18 cellular contexts compared by ENCODE assay signal in the genomic region with DNA sequence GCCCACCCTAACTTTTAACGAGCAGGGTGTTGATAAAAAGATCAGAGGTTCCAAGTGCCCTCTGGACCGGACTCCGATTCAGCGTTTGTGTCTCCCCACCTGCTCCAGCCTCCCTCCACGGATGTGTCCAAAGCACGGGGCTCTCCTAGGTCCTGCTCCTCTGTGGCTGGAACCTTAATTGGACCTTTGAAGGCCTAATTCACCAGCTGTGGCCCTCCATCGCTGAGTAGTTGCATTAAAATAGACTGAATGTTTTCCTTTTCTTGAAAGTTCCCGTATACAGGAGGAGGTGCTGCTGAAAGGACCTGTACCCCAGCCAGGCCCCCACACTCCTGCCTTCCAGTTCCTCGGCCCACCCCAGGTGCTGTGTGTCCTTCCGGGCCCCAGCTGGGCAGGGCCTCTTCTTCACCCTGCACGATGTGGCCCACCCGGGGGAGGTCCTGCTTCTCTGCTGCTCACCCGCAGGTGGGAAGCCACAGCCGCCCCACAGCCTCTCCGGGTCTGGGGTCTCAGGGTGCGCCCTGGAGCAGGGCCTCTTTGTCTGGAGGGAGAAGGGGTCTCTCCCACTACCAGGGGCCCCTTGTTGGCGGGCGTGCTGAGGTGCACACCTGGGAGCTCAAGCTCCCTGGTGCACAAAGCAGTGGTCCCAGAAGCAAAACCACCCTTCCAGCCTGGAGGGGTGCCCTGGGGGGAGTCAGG. TPM values are rescaled to one million over a fixed set of nuclear protein-coding genes. Genes with fewer than 3 reads are reported as not detected.
DNase-seq lines count a peak whose midpoint lies in the region; ATAC-seq and TF ChIP-seq lines count a peak whose summit lies in the region.
"Had no signal": no experiment of that assay in that cellular context is flagged by ENCODE, and none has a peak within 500 bp of the region (broad histone marks: within the 10 kb centered on the region; RNA-seq: fewer than 3 reads in every experiment).

No MANE protein-coding gene starts in this region.

- peaks cover 9% of the 10 kb centered on the region for H3K27me3 Mint-ChIP-seq in activated naive CD4-positive, alpha-beta T cell treated with anti-CD3 and anti-CD28 coated beads for 36 hours (ENCODE audit: low read depth)
- peaks cover 3% of the 10 kb centered on the region for H3K27me3 Mint-ChIP-seq in endodermal cell (ENCODE audit: insufficient read depth)
- peaks cover 0 to 5% of the 10 kb centered on the region in 2 donors for H3K27me3 Mint-ChIP-seq in natural killer cell treated with Interleukin-12 subunit alpha and Interleukin-12 subunit beta and Interleukin-15 and Interleukin-18, amount 100 ng/mL, for 72 hours
- peaks cover 7% of the 10 kb centered on the region for H3K27me3 Mint-ChIP-seq in type B pancreatic cell

- TF ChIP-seq CTCF in endodermal cell (conservative IDR thresholded peaks at IDR 0.05) (no peak), type B pancreatic cell (conservative IDR thresholded peaks at IDR 0.05) (no peak), heart right ventricle (IDR thresholded peaks at IDR 0.05) (no peak), body of pancreas (IDR thresholded peaks at IDR 0.05) (no peak)

- H3K36me3 Mint-ChIP-seq in activated naive CD4-positive, alpha-beta T cell treated with anti-CD3 and anti-CD28 coated beads for 36 hours (ENCODE audit: low read depth), result no peaks in the 10 kb centered on the region
- H3K36me3 Mint-ChIP-seq in endodermal cell (ENCODE audit: low read depth) (peaks cover 1% of the 10 kb centered on the region), type B pancreatic cell (no peaks in the 10 kb centered on the region)
- H3K36me3 Mint-ChIP-seq in natural killer cell treated with Interleukin-12 subunit alpha and Interleukin-12 subunit beta and Interleukin-15 and Interleukin-18, amount 100 ng/mL, for 72 hours, result no peaks in the 10 kb centered on the region
- H3K36me3 Mint-ChIP-seq: activated naive CD4-positive, alpha-beta T cell treated with anti-CD3 and anti-CD28 coated beads, Interleukin-2, amount 10 ng/mL, durations not matched to agents 7 days and 5 days had no signal

- ATAC-seq in natural killer cell treated with Interleukin-12 subunit alpha and Interleukin-12 subunit beta and Interleukin-15 and Interleukin-18, amount 100 ng/mL, for 72 hours, result no peak
- ATAC-seq in heart right ventricle (no peak), body of pancreas (no peak), GM21423 (IDR thresholded peaks at IDR 0.05; ENCODE audit: unreplicated experiment) (no peak)
- ATAC-seq: lower lobe of right lung had no signal

- H3K27ac Mint-ChIP-seq in activated naive CD4-positive, alpha-beta T cell treated with anti-CD3 and anti-CD28 coated beads for 36 hours, result no peak overlapping the region
- H3K27ac Mint-ChIP-seq in endodermal cell (no peak overlapping the region), type B pancreatic cell (no peak overlapping the region)
- no peak overlapping the region for H3K27ac Mint-ChIP-seq in natural killer cell treated with Interleukin-12 subunit alpha and Interleukin-12 subunit beta and Interleukin-15 and Interleukin-18, amount 100 ng/mL, for 72 hours
- H3K27ac Mint-ChIP-seq: activated B cell treated with CpG ODN at 0.5 μM for 24 hours; activated naive CD4-positive, alpha-beta T cell treated with anti-CD3 and anti-CD28 coated beads, Interleukin-2, amount 10 ng/mL, durations not matched to agents 7 days and 5 days had no signal

- TF ChIP-seq POLR2A in body of pancreas (IDR thresholded peaks at IDR 0.05), result no peak

- no peak overlapping the region for H3K9ac ChIP-seq in endodermal cell (ENCODE audit: extremely low read depth, low read length, poor library complexity, severe bottlenecking)
- H3K9ac ChIP-seq: SK-N-SH had no signal

- 81 to 90% methylated on average over 9 to 18 of the region's 18 CpGs for WGBS in endodermal cell (ENCODE audit: insufficient coverage in 1 of 2, insufficient read length in 1 of 2), 2 experiments
- WGBS in heart right ventricle, 2 donors, result 62 to 65% methylated on average over 18 of the region's 18 CpGs
- WGBS in body of pancreas, 2 donors, result 50 to 52% methylated on average over 10 to 18 of the region's 18 CpGs

- H3K4me1 ChIP-seq in endodermal cell (ENCODE audit: control insufficient read depth, insufficient read depth, low read length) (no peaks in the 10 kb centered on the region), heart right ventricle (peaks cover 0 to 17% (median 11%) of the 10 kb centered on the region in 9 donors), body of pancreas (peaks cover 12% of the 10 kb centered on the region)

- peaks cover 5% of the 10 kb centered on the region for H3K9me3 Mint-ChIP-seq in activated naive CD4-positive, alpha-beta T cell treated with anti-CD3 and anti-CD28 coated beads for 36 hours
- H3K9me3 Mint-ChIP-seq in endodermal cell (peaks cover 9% of the 10 kb centered on the region), type B pancreatic cell (no peaks in the 10 kb centered on the region)
- H3K9me3 Mint-ChIP-seq in natural killer cell treated with Interleukin-12 subunit alpha and Interleukin-12 subunit beta and Interleukin-15 and Interleukin-18, amount 100 ng/mL, for 72 hours, result no peaks in the 10 kb centered on the region

- H3K4me3 ChIP-seq in endodermal cell (ENCODE audit: low read length) (peak overlapping the region; percentile 56), heart right ventricle (peak overlapping the region in 1 of 10 donors; percentile 45), body of pancreas (no peak overlapping the region)

- DNase-seq in activated naive CD4-positive, alpha-beta T cell treated with anti-CD3 and anti-CD28 coated beads for 36 hours, result no peak
- no peak for DNase-seq in activated naive CD4-positive, alpha-beta T cell (lab: John Stamatoyannopoulos, UW)
- DNase-seq in endodermal cell, result peak; percentile 57
- DNase-seq in natural killer cell treated with Interleukin-12 subunit alpha and Interleukin-12 subunit beta and Interleukin-15 and Interleukin-18, amount 100 ng/mL, for 72 hours (ENCODE audit: low spot score), result no peak
- no peak for DNase-seq in type B pancreatic cell (ENCODE audit: extremely low spot score, unreplicated experiment)
- DNase-seq in heart right ventricle, result no peak
- no peak for DNase-seq in body of pancreas
- DNase-seq: COR-L47, lower lobe of right lung, NCI-H187, NCI-H510A, SK-N-SH had no signal

- CTCF ChIA-PET in activated naive CD4-positive, alpha-beta T cell treated with anti-CD3 and anti-CD28 coated beads for 36 hours (lab: Charles Lee), result no interaction called here

- H3K27ac ChIP-seq in endodermal cell (ENCODE audit: low read depth, low read length) (no peak overlapping the region), heart right ventricle (no peak overlapping the region), body of pancreas (no peak overlapping the region)
- H3K27ac ChIP-seq: lower lobe of right lung had no signal

- H3K4me1 Mint-ChIP-seq in activated naive CD4-positive, alpha-beta T cell treated with anti-CD3 and anti-CD28 coated beads for 36 hours (ENCODE audit: low read depth), result peaks cover 2% of the 10 kb centered on the region
- peaks cover 4% of the 10 kb centered on the region for H3K4me1 Mint-ChIP-seq in endodermal cell
- no peaks in the 10 kb centered on the region for H3K4me1 Mint-ChIP-seq in natural killer cell treated with Interleukin-12 subunit alpha and Interleukin-12 subunit beta and Interleukin-15 and Interleukin-18, amount 100 ng/mL, for 72 hours (ENCODE audit: low read depth in 2 of 2)
- H3K4me1 Mint-ChIP-seq in type B pancreatic cell (ENCODE audit: unreplicated experiment), result peaks cover 6% of the 10 kb centered on the region
- H3K4me1 Mint-ChIP-seq: activated naive CD4-positive, alpha-beta T cell treated with anti-CD3 and anti-CD28 coated beads, Interleukin-2, amount 10 ng/mL, durations not matched to agents 7 days and 5 days had no signal

- H3K27me3 ChIP-seq in endodermal cell (ENCODE audit: control insufficient read depth, insufficient read depth, low read length, poor library complexity, severe bottlenecking), result no peaks in the 10 kb centered on the region
- H3K27me3 ChIP-seq in heart right ventricle, result peaks cover 6 to 56% (median 47%) of the 10 kb centered on the region in 7 donors
- H3K27me3 ChIP-seq in body of pancreas, result peaks cover 0 to 18% of the 10 kb centered on the region in 2 donors

- peak overlapping the region; percentile 18 for H3K4me3 Mint-ChIP-seq in activated naive CD4-positive, alpha-beta T cell treated with anti-CD3 and anti-CD28 coated beads for 36 hours
- peak overlapping the region; percentile 57 for H3K4me3 Mint-ChIP-seq in endodermal cell
- peak overlapping the region; percentile 8 for H3K4me3 Mint-ChIP-seq in natural killer cell treated with Interleukin-12 subunit alpha and Interleukin-12 subunit beta and Interleukin-15 and Interleukin-18, amount 100 ng/mL, for 72 hours
- peak overlapping the region; percentile 59 for H3K4me3 Mint-ChIP-seq in type B pancreatic cell
- H3K4me3 Mint-ChIP-seq: activated naive CD4-positive, alpha-beta T cell treated with anti-CD3 and anti-CD28 coated beads, Interleukin-2, amount 10 ng/mL, durations not matched to agents 7 days and 5 days had no signal

- no peaks in the 10 kb centered on the region for H3K9me3 ChIP-seq in endodermal cell (ENCODE audit: control insufficient read depth, low read length)
- peaks cover 0 to 5% (median 0%) of the 10 kb centered on the region in 11 donors for H3K9me3 ChIP-seq in heart right ventricle
- H3K9me3 ChIP-seq in body of pancreas, result no peaks in the 10 kb centered on the region
- H3K9me3 ChIP-seq: lower lobe of right lung, SK-N-SH had no signal

- intact Hi-C loops in activated naive CD4-positive, alpha-beta T cell treated with anti-CD3 and anti-CD28 coated beads for 36 hours (cut with micrococcal nuclease), result no loop called here
- intact Hi-C loops in heart right ventricle (cut with DNase I), result no loop called here
- intact Hi-C loops in body of pancreas (cut with DNase I), result no loop called here

- H3K36me3 ChIP-seq in endodermal cell (ENCODE audit: control insufficient read depth, insufficient read depth, low read length) (no peaks in the 10 kb centered on the region), heart right ventricle (no peaks in the 10 kb centered on the region), body of pancreas (replicated peaks in 1 of 2; ENCODE audit: insufficient read depth in 1 of 2, low read depth in 2 of 2) (no peaks in the 10 kb centered on the region)
- H3K36me3 ChIP-seq: lower lobe of right lung had no signal

RNA-seq across cellular contexts. Expression of gene CACNA1H, which starts 1.3 kb away (rescaled TPM):
- under 1 TPM; 0.50 to 0.84 TPM for total RNA-seq in activated naive CD4-positive, alpha-beta T cell treated with anti-CD3 and anti-CD28 coated beads for 36 hours
- total RNA-seq in endodermal cell (10 to 100 TPM; 31.6 to 45.0 TPM), type B pancreatic cell (ENCODE audit: low replicate concordance) (23.2 and 38.1 TPM in 2 replicates), heart right ventricle (1 to 10 TPM; 1.7 to 6.0 (median 2.2) TPM), body of pancreas (10 to 100 TPM in 1 of 2 donors, 1 to 10 TPM in 1; 7.3 to 15.2 TPM)
- 33.4 TPM for polyA plus RNA-seq in endodermal cell (2013, experiment 1 of 2)
- 30.0 TPM for polyA plus RNA-seq in endodermal cell (2013, experiment 2 of 2)
- total RNA-seq in natural killer cell treated with Interleukin-12 subunit alpha and Interleukin-12 subunit beta and Interleukin-15 and Interleukin-18, amount 100 ng/mL, for 72 hours, result under 1 TPM; 0.21 to 0.31 TPM
- 1 to 10 TPM; 7.1 to 8.7 TPM for polyA plus RNA-seq in heart right ventricle
- total RNA-seq: bronchial epithelial cell, OCI-LY7 had no signal
- polyA plus RNA-seq: SK-N-SH had no signal

RNA-seq across cellular contexts. Expression of gene C1QTNF8, which starts 55.5 kb away (rescaled TPM):
- not detected for total RNA-seq in activated naive CD4-positive, alpha-beta T cell treated with anti-CD3 and anti-CD28 coated beads for 36 hours
- total RNA-seq in endodermal cell (under 1 TPM; 0.15 to 0.20 TPM), type B pancreatic cell (ENCODE audit: low replicate concordance) (not detected in 2 replicates), heart right ventricle (under 1 TPM in 1 of 10 donors, not detected in 9; 0.15 TPM), body of pancreas (not detected)
- polyA plus RNA-seq in endodermal cell (2013, experiment 1 of 2), result not detected
- polyA plus RNA-seq in endodermal cell (2013, experiment 2 of 2), result not detected
- total RNA-seq in natural killer cell treated with Interleukin-12 subunit alpha and Interleukin-12 subunit beta and Interleukin-15 and Interleukin-18, amount 100 ng/mL, for 72 hours, result not detected
- not detected for polyA plus RNA-seq in heart right ventricle
- total RNA-seq: activated B cell treated with CpG ODN at 0.5 μM for 24 hours, bronchial epithelial cell, lower lobe of right lung, OCI-LY7, smooth muscle cell had no signal
- polyA plus RNA-seq: SK-N-SH, smooth muscle cell had no signal

Comparison
In these comparisons a context has a peak if more than half of its experiments do, and no peak if none do; other contexts are left out.
1. H3K4me3 Mint-ChIP-seq: peak in every context shown above with its lines; median percentile 59 in type B pancreatic cell; 57 in endodermal cell; 18 in activated naive CD4-positive, alpha-beta T cell treated with anti-CD3 and anti-CD28 coated beads for 36 hours; 8 in natural killer cell treated with Interleukin-12 subunit alpha and Interleukin-12 subunit beta and Interleukin-15 and Interleukin-18, amount 100 ng/mL, for 72 hours.